Comparison of ENCODE assay signal across 16 cellular contexts in the genomic region with DNA sequence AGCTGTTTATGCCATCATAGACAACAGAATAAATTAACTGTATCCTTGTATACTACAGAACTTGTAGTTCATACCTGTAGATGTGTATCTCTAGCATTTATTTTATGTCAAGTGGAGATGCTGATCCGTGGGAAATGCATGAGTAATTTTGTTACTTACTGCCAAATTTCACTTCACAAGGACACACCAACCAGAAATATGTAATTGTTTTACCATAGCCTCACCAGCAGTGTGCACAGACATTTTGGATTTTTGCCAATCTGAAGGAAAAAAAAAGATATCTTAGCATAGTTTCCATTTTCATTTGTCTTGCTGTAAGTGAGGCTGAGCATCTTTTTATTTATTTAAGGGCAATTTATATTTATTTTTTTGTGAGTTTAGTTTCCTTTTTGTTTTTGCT.
DNase-seq lines count a peak whose midpoint lies in the region; ATAC-seq, FAIRE-seq and TF ChIP-seq lines count a peak whose summit lies in the region.
"Had no signal": no experiment of that assay in that cellular context is flagged by ENCODE, and none has a peak within 500 bp of the region (broad histone marks: within the 10 kb centered on the region; RNA-seq: fewer than 3 reads in every experiment).

No MANE protein-coding gene starts in this region.

- intact Hi-C loops in endothelial cell of umbilical vein (cut with micrococcal nuclease), result no loop called here

- H3K4me1 Mint-ChIP-seq in naive thymus-derived CD8-positive, alpha-beta T cell, result no peaks in the 10 kb centered on the region

- ATAC-seq in naive thymus-derived CD8-positive, alpha-beta T cell, result no peak
- ATAC-seq: K562, SK-N-SH treated with all-trans-retinoic acid at 6 μM for 48 hours had no signal

- CTCF ChIA-PET in endothelial cell of umbilical vein (lab: Charles Lee), result no interaction called here

- DNase-seq in DMS53 (lab: John Stamatoyannopoulos, UW) (peak; percentile 9), DMS53 treated with DMSO at 0.1 percent for 48 hours (lab: John Stamatoyannopoulos, UW; ENCODE audit: unreplicated experiment) (no peak), NCI-H2196 treated with DMSO at 0.1 percent for 48 hours (lab: John Stamatoyannopoulos, UW; ENCODE audit: unreplicated experiment) (peak; percentile 25), endothelial cell of umbilical vein (ENCODE audit: low read depth, low spot score) (peak; percentile 20), retinal pigment epithelial cell (ENCODE audit: low read depth) (peak; percentile 51), G401 (ENCODE audit: low spot score) (no peak), OCI-M1 (lab: John Stamatoyannopoulos, UW) (no peak)
- no peak for DNase-seq in naive thymus-derived CD8-positive, alpha-beta T cell
- DNase-seq: activated naive CD4-positive, alpha-beta T cell treated with anti-CD3 and anti-CD28 coated beads, Interleukin-2, amount 50 U/mL, for 16 hours had no signal

- no peak for FAIRE-seq in endothelial cell of umbilical vein (lab: Jason Lieb, UNC)
- FAIRE-seq: K562 had no signal

- dilution Hi-C loops in endothelial cell of umbilical vein (cut with MboI; ENCODE audit: extremely low pct_ligation_motif_present, low sequenced_read_pairs), result no loop called here

- H3K27ac Mint-ChIP-seq in naive thymus-derived CD8-positive, alpha-beta T cell, result no peak overlapping the region
- H3K27ac Mint-ChIP-seq: mesothelial cell of epicardium had no signal

- H3K4me1 ChIP-seq in endothelial cell of umbilical vein (ENCODE audit: control insufficient read depth, extremely low read depth, insufficient read depth, low read length), result no peaks in the 10 kb centered on the region
- H3K4me1 ChIP-seq: esophagus muscularis mucosa had no signal

- H3K79me2 ChIP-seq in endothelial cell of umbilical vein (ENCODE audit: control insufficient read depth, insufficient read depth, low read length), result no peaks in the 10 kb centered on the region

- no peaks in the 10 kb centered on the region for H3K36me3 ChIP-seq in endothelial cell of umbilical vein (ENCODE audit: control insufficient read depth in 2 of 2, extremely low read depth in 1 of 2, insufficient read depth in 2 of 2, low read length in 2 of 2)
- H3K36me3 ChIP-seq: esophagus muscularis mucosa, thoracic aorta had no signal

- TF ChIP-seq CTCF in endothelial cell of umbilical vein (IDR thresholded peaks at IDR 0.05; ENCODE audit: extremely low read depth in 1 of 2, insufficient read depth in 1 of 2, low read depth in 1 of 2, low read length in 2 of 2), result no peak
- TF ChIP-seq CTCF in retinal pigment epithelial cell (conservative IDR thresholded peaks at IDR 0.05; ENCODE audit: low read depth, low read length), result no peak

- no peaks in the 10 kb centered on the region for H3K27me3 ChIP-seq in endothelial cell of umbilical vein (ENCODE audit: control insufficient read depth in 2 of 2, insufficient read depth in 2 of 2, low read length in 2 of 2)
- H3K27me3 ChIP-seq: esophagus muscularis mucosa had no signal

- no peak overlapping the region for H3K4me2 ChIP-seq in endothelial cell of umbilical vein (ENCODE audit: insufficient read depth, low read length)

- BruUV-seq in endothelial cell of umbilical vein (replicated peaks; lab: Mats Ljungman, UMichigan), result no TSS peak

- H3K4me3 Mint-ChIP-seq in naive thymus-derived CD8-positive, alpha-beta T cell, result no peak overlapping the region
- H3K4me3 Mint-ChIP-seq: mesothelial cell of epicardium had no signal

- H3K4me3 ChIP-seq in endothelial cell of umbilical vein (replicated peaks in 1 of 3; ENCODE audit: insufficient read depth in 1 of 3, low read depth in 1 of 3, low read length in 3 of 3) (no peak overlapping the region), retinal pigment epithelial cell (ENCODE audit: low read length) (no peak overlapping the region)
- H3K4me3 ChIP-seq: esophagus muscularis mucosa, K562, thoracic aorta had no signal

- H3K27me3 Mint-ChIP-seq in naive thymus-derived CD8-positive, alpha-beta T cell, result peaks cover 2 to 18% (median 9%) of the 10 kb centered on the region in 5 donors

- H4K20me1 ChIP-seq in endothelial cell of umbilical vein (replicated peaks; ENCODE audit: control insufficient read depth, extremely low read depth, insufficient read depth, low read length), result no peaks in the 10 kb centered on the region

- in situ Hi-C loops in G401 (cut with HindIII; ENCODE audit: low sequenced_read_pairs), result no loop called here

- no peak for TF ChIP-seq POLR2A in endothelial cell of umbilical vein (IDR thresholded peaks at IDR 0.05; ENCODE audit: low read depth, low read length)

- no peaks in the 10 kb centered on the region for H3K9me1 ChIP-seq in endothelial cell of umbilical vein (replicated peaks; ENCODE audit: control insufficient read depth, extremely low read depth, insufficient read depth, low read length)

- no peak overlapping the region for H3K9ac ChIP-seq in endothelial cell of umbilical vein (replicated peaks; ENCODE audit: extremely low read depth, insufficient read depth, low read length)

- no peak overlapping the region for H2AFZ ChIP-seq in endothelial cell of umbilical vein (ENCODE audit: low read depth, low read length)

- POLR2A ChIA-PET in endothelial cell of umbilical vein (lab: Charles Lee), result no interaction called here
- POLR2A ChIA-PET in naive thymus-derived CD8-positive, alpha-beta T cell (lab: Charles Lee), result no interaction called here

- peaks cover 7 to 60% (median 24%) of the 10 kb centered on the region in 9 donors for H3K9me3 Mint-ChIP-seq in naive thymus-derived CD8-positive, alpha-beta T cell

- H3K9me3 ChIP-seq in endothelial cell of umbilical vein (replicated peaks; ENCODE audit: control insufficient read depth, insufficient read depth, low read length), result no peaks in the 10 kb centered on the region
- H3K9me3 ChIP-seq: thoracic aorta had no signal

- no peak overlapping the region for H3K27ac ChIP-seq in endothelial cell of umbilical vein (ENCODE audit: insufficient read depth, low read depth, low read length)
- H3K27ac ChIP-seq: 22Rv1, esophagus muscularis mucosa, thoracic aorta, VCaP had no signal

- H3K36me3 Mint-ChIP-seq in naive thymus-derived CD8-positive, alpha-beta T cell, result peaks cover 0 to 17% (median 4%) of the 10 kb centered on the region in 3 donors
- H3K36me3 Mint-ChIP-seq: mesothelial cell of epicardium had no signal

TF ChIP-seq in endothelial cell of umbilical vein, 7 proteins besides CTCF, POLR2A, EP300 and RAD21:
- no peak for TF ChIP-seq MYC (IDR thresholded peaks at IDR 0.05; ENCODE audit: low read depth, low read length)
- TF ChIP-seq JUN (IDR thresholded peaks at IDR 0.05; ENCODE audit: borderline replicate concordance, insufficient read depth, insufficient read length, low read depth), result no peak
- no peak for TF ChIP-seq GATA2 (IDR thresholded peaks at IDR 0.05; ENCODE audit: insufficient read depth, insufficient read length, low read depth, low read length)

Comparison
In these comparisons a context has a peak if more than half of its experiments do, and no peak if none do; other contexts are left out.
1. DNase-seq: peak in DMS53 (single experiment), NCI-H2196 treated with DMSO at 0.1 percent for 48 hours (single experiment), endothelial cell of umbilical vein (single experiment) and retinal pigment epithelial cell (single experiment); none in DMS53 treated with DMSO at 0.1 percent for 48 hours (single experiment), naive thymus-derived CD8-positive, alpha-beta T cell (0 of 10), G401 (single experiment) and OCI-M1 (single experiment).